Comparison of ENCODE assay signal across 8 cellular contexts in genomic region chr16:48384305-48384981, GRCh38.
DNase-seq lines count a peak whose midpoint lies in the region; TF ChIP-seq lines count a peak whose summit lies in the region.

No MANE protein-coding gene starts in this region.

- peaks cover 50% of the 10 kb centered on the region for H3K79me2 ChIP-seq in MM.1S (ENCODE audit: low read length)

- intact Hi-C loops in tibial artery (cut with DNase I; ENCODE audit: low total_unique reads), result no loop called here

- peak overlapping the region; percentile 73 for H3K4me2 ChIP-seq in MM.1S (ENCODE audit: low read depth, low read length)

- H3K9me3 ChIP-seq in MM.1S (replicated peaks; ENCODE audit: insufficient read depth, low read length), result no peaks in the 10 kb centered on the region
- no peaks in the 10 kb centered on the region for H3K9me3 ChIP-seq in tibial artery

- H3K36me3 ChIP-seq in MM.1S (replicated peaks; ENCODE audit: insufficient read depth, low read length) (no peaks in the 10 kb centered on the region), tibial artery (no peaks in the 10 kb centered on the region)

- H3K4me1 ChIP-seq in MM.1S (ENCODE audit: low read length), result no peaks in the 10 kb centered on the region
- peaks cover 0 to 59% (median 30%) of the 10 kb centered on the region in 4 donors for H3K4me1 ChIP-seq in tibial artery

- no peaks in the 10 kb centered on the region for H3K9me2 ChIP-seq in MM.1S (replicated peaks; ENCODE audit: insufficient read depth, low read length)

- TF ChIP-seq CTCF in 22Rv1 (IDR thresholded peaks at IDR 0.05), result no peak
- no peak for TF ChIP-seq CTCF in HFF-Myc (IDR thresholded peaks at IDR 0.05; ENCODE audit: low read depth, low read length, missing control alignments)
- no peak for TF ChIP-seq CTCF in MM.1S (IDR thresholded peaks at IDR 0.05; ENCODE audit: low read length)
- no peak for TF ChIP-seq CTCF in tibial artery (IDR thresholded peaks at IDR 0.05)

- peaks cover 14% of the 10 kb centered on the region for H4K20me1 ChIP-seq in MM.1S (ENCODE audit: insufficient read depth, low read length)

- DNase-seq in GM04504 (ENCODE audit: low read depth) (peak; percentile 25), HFF-Myc (ENCODE audit: extremely low read depth, low read depth) (no peak), MM.1S (peak; percentile 38), epidermal melanocyte (ENCODE audit: insufficient read length, low spot score) (peak; percentile 67), midbrain (lab: John Stamatoyannopoulos, UW) (peak; percentile 51), tibial artery (peak; percentile 52 to 78)
- peak; percentile 65 for DNase-seq in activated CD8-positive, alpha-beta memory T cell treated with anti-CD3 and anti-CD28 coated beads, Interleukin-2, amount 50 U/mL, for 48 hours

- H3K27ac ChIP-seq in 22Rv1 (peak overlapping the region; percentile 94), MM.1S (ENCODE audit: low read length) (peak overlapping the region; percentile 41; the same call in 1 of the 2 replicates), tibial artery (peak overlapping the region; percentile 93 to 100)

- H3K4me3 ChIP-seq in HFF-Myc (replicated peaks; ENCODE audit: low read depth, low read length) (peak overlapping the region; percentile 80), MM.1S (ENCODE audit: low read length) (peak overlapping the region; percentile 88), tibial artery (peak overlapping the region; percentile 88 to 89)

- peaks cover 5% of the 10 kb centered on the region for H3F3A ChIP-seq in MM.1S (ENCODE audit: insufficient read depth, low read length)

- H3K27me3 ChIP-seq in MM.1S (replicated peaks; ENCODE audit: insufficient read depth, low read length), result no peaks in the 10 kb centered on the region
- H3K27me3 ChIP-seq in tibial artery, result no peaks in the 10 kb centered on the region

- peak overlapping the region; percentile 71 for H3K9ac ChIP-seq in MM.1S (ENCODE audit: low read length)

- H2AFZ ChIP-seq in MM.1S (ENCODE audit: low read length), result no peak overlapping the region

Comparison
In these comparisons a context has a peak if more than half of its experiments do, and no peak if none do; other contexts are left out.
1. H3K27ac ChIP-seq: peak in every context shown above with its lines; median percentile 96 in tibial artery; 94 in 22Rv1; 41 in MM.1S.